Comparison of ENCODE assay signal across 16 cellular contexts in the genomic region with DNA sequence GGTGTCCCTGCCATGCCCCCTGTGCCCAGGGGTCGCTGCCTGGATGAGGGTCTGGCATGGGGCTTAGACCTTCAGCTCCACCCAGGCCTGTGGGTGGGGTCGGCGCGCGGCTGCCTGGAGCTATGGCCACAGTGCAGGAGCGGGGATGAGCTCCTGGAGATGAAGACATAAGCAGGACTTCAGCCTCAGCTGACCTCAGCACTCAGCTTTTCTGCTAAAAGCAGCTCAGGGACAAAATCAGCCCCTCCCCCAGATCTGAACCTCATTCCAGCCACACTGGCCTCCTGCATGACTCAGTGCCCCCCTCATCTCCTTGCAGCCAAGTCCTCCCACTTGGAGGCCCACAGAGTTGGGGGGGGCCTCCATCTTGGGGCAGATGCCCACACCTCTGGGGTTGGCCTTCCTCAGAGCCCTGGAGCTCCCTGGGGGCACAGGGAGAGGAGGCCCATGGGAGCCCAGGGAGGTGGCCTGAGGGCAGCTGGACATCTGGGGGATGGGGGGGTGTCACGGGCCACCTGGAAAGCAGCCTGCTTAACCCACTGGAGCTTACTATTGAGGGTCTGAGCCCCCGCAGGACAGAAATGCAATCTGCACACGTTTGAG. TPM values are rescaled to one million over a fixed set of nuclear protein-coding genes. Genes with fewer than 3 reads are reported as not detected.
A peak's percentile ranks its signal among the peaks of the same experiment; 100 is the strongest.
DNase-seq lines count a peak whose midpoint lies in the region; TF ChIP-seq lines count a peak whose summit lies in the region.
"Had no signal": no experiment of that assay in that cellular context is flagged by ENCODE, and none has a peak within 500 bp of the region (broad histone marks: within the 10 kb centered on the region; RNA-seq: fewer than 3 reads in every experiment).

No MANE protein-coding gene starts in this region.

- no peaks in the 10 kb centered on the region for H3K9me3 ChIP-seq in NT2/D1 (ENCODE audit: insufficient read depth, low read length)
- H3K9me3 ChIP-seq in suprapubic skin, result no peaks in the 10 kb centered on the region
- H3K9me3 ChIP-seq in A673 (ENCODE audit: low read depth, low read length, poor library complexity, severe bottlenecking), result no peaks in the 10 kb centered on the region
- H3K9me3 ChIP-seq: thoracic aorta had no signal

- H3K36me3 ChIP-seq in NT2/D1 (ENCODE audit: insufficient read depth, insufficient read length, low read length) (peaks cover 55% of the 10 kb centered on the region), suprapubic skin (peaks cover 21% of the 10 kb centered on the region), A673 (ENCODE audit: insufficient read depth, low read length, poor library complexity, severe bottlenecking) (no peaks in the 10 kb centered on the region)

- H3K4me3 ChIP-seq in NT2/D1 (ENCODE audit: insufficient read length, low read depth), result no peak overlapping the region
- no peak overlapping the region for H3K4me3 ChIP-seq in suprapubic skin
- H3K4me3 ChIP-seq in A673 (ENCODE audit: low read depth, low read length, poor library complexity, severe bottlenecking), result no peak overlapping the region
- H3K4me3 ChIP-seq: thoracic aorta had no signal

- TF ChIP-seq POLR2A in suprapubic skin (IDR thresholded peaks at IDR 0.05), result no peak

- DNase-seq in NCI-H82 (lab: John Stamatoyannopoulos, UW), result peak; percentile 37
- no peak for DNase-seq in NCI-H82 treated with DMSO at 0.1 percent for 48 hours (lab: John Stamatoyannopoulos, UW; ENCODE audit: unreplicated experiment)
- DNase-seq in NT2/D1 (ENCODE audit: low read depth, low spot score), result no peak
- peak; percentile 20 for DNase-seq in fibroblast of the conjunctiva (ENCODE audit: low read depth)
- DNase-seq in retina, result peak; percentile 21
- DNase-seq in NCI-H526 (lab: John Stamatoyannopoulos, UW), result no peak
- no peak for DNase-seq in suprapubic skin (ENCODE audit: low spot score in 2 of 2)
- DNase-seq in A673 (ENCODE audit: low spot score), result no peak
- DNase-seq: activated CD4-positive, alpha-beta T cell treated with anti-CD3 and anti-CD28 coated beads for 1 hour; activated CD8-positive, alpha-beta memory T cell treated with anti-CD3 and anti-CD28 coated beads, Interleukin-2, amount 50 U/mL, for 48 hours; activated naive CD4-positive, alpha-beta T cell; caudate nucleus; NCI-H510A had no signal

- POLR2A ChIA-PET in A673 (lab: Charles Lee; ENCODE audit: low non-redundant PET), result no interaction called here

- CTCF ChIA-PET in A673 (lab: Charles Lee), result no interaction called here

- intact Hi-C loops in A673 (cut with micrococcal nuclease; ENCODE audit: unreplicated experiment), result no loop called here

- H3K27ac ChIP-seq in suprapubic skin (no peak overlapping the region), A673 (ENCODE audit: low read depth, low read length, poor library complexity, severe bottlenecking) (no peak overlapping the region)
- H3K27ac ChIP-seq: 22Rv1, thoracic aorta had no signal

- H3K4me1 ChIP-seq in NT2/D1 (ENCODE audit: insufficient read depth, insufficient read length), result peaks cover 10% of the 10 kb centered on the region
- H3K4me1 ChIP-seq in suprapubic skin, result peaks cover 4% of the 10 kb centered on the region
- H3K4me1 ChIP-seq in A673 (ENCODE audit: insufficient read depth, low read length, poor library complexity, severe bottlenecking), result no peaks in the 10 kb centered on the region

- no TSS peak for BruUV-seq in A673 (replicated peaks; lab: Mats Ljungman, UMichigan)

- H3K27me3 ChIP-seq in NT2/D1 (ENCODE audit: insufficient read depth, insufficient read length) (no peaks in the 10 kb centered on the region), suprapubic skin (no peaks in the 10 kb centered on the region), A673 (replicated peaks; ENCODE audit: insufficient read depth, low read depth, low read length, poor library complexity) (no peaks in the 10 kb centered on the region)

- peak overlapping the region; percentile 21 for H3K9ac ChIP-seq in NT2/D1 (ENCODE audit: insufficient read length, low read depth)

- 78% methylated on average over 8 of the region's 9 CpGs for WGBS in suprapubic skin

- TF ChIP-seq CTCF in suprapubic skin (IDR thresholded peaks at IDR 0.05), result no peak
- TF ChIP-seq CTCF in A673 (conservative IDR thresholded peaks at IDR 0.05; ENCODE audit: low read depth, low read length), result no peak

- no peak for TF ChIP-seq EP300 in suprapubic skin (IDR thresholded peaks at IDR 0.05)

RNA-seq across cellular contexts. Expression of gene CPLX1, which starts 19.4 kb away (rescaled TPM):
- total RNA-seq in suprapubic skin (under 1 TPM in 2 of 4 donors, not detected in 2; 0.38 to 0.44 TPM), A673 (2021) (4.6 and 6.6 TPM in 2 replicates)
- total RNA-seq: glomerular endothelial cell had no signal

Comparison
In these comparisons a context has a peak if more than half of its experiments do, and no peak if none do; other contexts are left out.
1. DNase-seq: peak in NCI-H82 (single experiment), fibroblast of the conjunctiva (single experiment) and retina (single experiment); none in NCI-H82 treated with DMSO at 0.1 percent for 48 hours (single experiment), NT2/D1 (single experiment), NCI-H526 (0 of 2), suprapubic skin (0 of 2) and A673 (single experiment).